In genomic region chr2:65153515-65153914, GRCh38 we compare ENCODE assay signal across 22 cellular contexts. TPM values are rescaled to one million over a fixed set of nuclear protein-coding genes. Genes with fewer than 3 reads are reported as not detected.
DNase-seq lines count a peak whose midpoint lies in the region; ATAC-seq, FAIRE-seq and TF ChIP-seq lines count a peak whose summit lies in the region.
"Had no signal": no experiment of that assay in that cellular context is flagged by ENCODE, and none has a peak within 500 bp of the region (broad histone marks: within the 10 kb centered on the region; RNA-seq: fewer than 3 reads in every experiment).

No MANE protein-coding gene starts in this region.

- no peak overlapping the region for H2BK20ac ChIP-seq in IMR-90 (ENCODE audit: low read depth, low read length)

- CTCF ChIA-PET in IMR-90 (lab: Yijun Ruan, JAX): no interaction called here

- H4K20me1 ChIP-seq in IMR-90 (ENCODE audit: insufficient read depth, low read length): no peaks in the 10 kb centered on the region

- no peak overlapping the region for H3K18ac ChIP-seq in IMR-90 (ENCODE audit: low read depth, low read length)

- H3K4me2 ChIP-seq in IMR-90 (ENCODE audit: low read depth, low read length): no peak overlapping the region
- H3K4me2 ChIP-seq: GM23338 had no signal

- POLR2A ChIA-PET in IMR-90 (lab: Charles Lee; ENCODE audit: unreplicated experiment): no interaction called here

- no peak overlapping the region for H3K9ac ChIP-seq in IMR-90 (ENCODE audit: low read depth, low read length)

- no peak overlapping the region for H3K56ac ChIP-seq in IMR-90 (ENCODE audit: extremely low read depth, insufficient read depth, low read length)

- dilution Hi-C loops in IMR-90 (cut with HindIII; ENCODE audit: low sequenced_read_pairs, unreplicated experiment): no loop called here

- no peak overlapping the region for H2BK120ac ChIP-seq in IMR-90 (ENCODE audit: low read depth, low read length)

- FAIRE-seq in bronchial epithelial cell (lab: Jason Lieb, UNC) (no peak), frontal cortex (lab: Jason Lieb, UNC) (no peak)
- FAIRE-seq: GM12891, GM18507 had no signal

- H3K4me3 ChIP-seq in IMR-90 (ENCODE audit: insufficient read depth, low read depth, low read length) (no peak overlapping the region), bronchial epithelial cell (ENCODE audit: low read depth, low read length) (no peak overlapping the region)
- H3K4me3 ChIP-seq: GM23338, SJCRH30 had no signal

- TF ChIP-seq POLR2A in IMR-90 (IDR thresholded peaks at IDR 0.05; ENCODE audit: low read depth, low read length): no peak

- H4K91ac ChIP-seq in IMR-90 (ENCODE audit: insufficient read depth, low read depth, low read length): no peak overlapping the region

- TF ChIP-seq CTCF in IMR-90 (conservative IDR thresholded peaks at IDR 0.05; ENCODE audit: low read depth, low read length): no peak
- TF ChIP-seq CTCF in bronchial epithelial cell (IDR thresholded peaks at IDR 0.05; ENCODE audit: insufficient read depth, low read length, severe bottlenecking): no peak

- no peak overlapping the region for H2AK5ac ChIP-seq in IMR-90 (ENCODE audit: low read depth, low read length)

- in situ Hi-C loops in IMR-90 (cut with MboI; ENCODE audit: low sequenced_read_pairs): loop anchor here (25.0 kb wide), 1 partner anchor 241 kb away; no protein-coding TSS in a partner anchor

- no peak overlapping the region for H3K14ac ChIP-seq in IMR-90 (replicated peaks; ENCODE audit: low read depth, low read length)

- WGBS in IMR-90 (ENCODE audit: extremely low coverage in 2 of 2, insufficient read length in 1 of 2), 2 experiments: 60% methylated on average over 1 of the region's 3 CpGs; no CpG with 5 or more reads in 1 of the 2 experiments

- TF ChIP-seq RAD21 in IMR-90 (IDR thresholded peaks at IDR 0.05; ENCODE audit: low read length): no peak

- no peak overlapping the region for H3K27ac ChIP-seq in IMR-90 (ENCODE audit: insufficient read depth, low read length)
- H3K27ac ChIP-seq: RWPE1, SJCRH30 had no signal

- no peaks in the 10 kb centered on the region for H3K79me1 ChIP-seq in IMR-90 (ENCODE audit: low read depth in 1 of 2, low read length in 2 of 2)

- H4K5ac ChIP-seq in IMR-90 (ENCODE audit: low read depth, low read length): no peak overlapping the region

- no peak overlapping the region for H4K8ac ChIP-seq in IMR-90 (ENCODE audit: low read depth in 2 of 2, low read length in 2 of 2)

- H3K4ac ChIP-seq in IMR-90 (ENCODE audit: low read depth, low read length): no peak overlapping the region

- H2AFZ ChIP-seq in IMR-90 (replicated peaks; ENCODE audit: low read length, poor library complexity): no peak overlapping the region
- H2AFZ ChIP-seq: GM23338 had no signal

- no peak overlapping the region for H2BK15ac ChIP-seq in IMR-90 (ENCODE audit: low read depth, low read length)

- no peak overlapping the region for H2BK5ac ChIP-seq in IMR-90 (ENCODE audit: low read depth, low read length, poor library complexity, severe bottlenecking)

- no peak overlapping the region for H3K23ac ChIP-seq in IMR-90 (ENCODE audit: low read depth, low read length)

- H3K27me3 ChIP-seq in IMR-90 (ENCODE audit: control insufficient read depth, insufficient read depth, low read length): peaks cover 3% of the 10 kb centered on the region; the same call in 1 of the 2 replicates
- H3K27me3 ChIP-seq in bronchial epithelial cell (ENCODE audit: control insufficient read depth, insufficient read depth, low read length): no peaks in the 10 kb centered on the region
- H3K27me3 ChIP-seq: SJCRH30 had no signal

- no TSS peak for BruUV-seq in IMR-90 (replicated peaks; lab: Mats Ljungman, UMichigan)

- no peaks in the 10 kb centered on the region for H3K4me1 ChIP-seq in IMR-90 (ENCODE audit: control insufficient read depth, insufficient read depth, low read length)

- no peaks in the 10 kb centered on the region for H3K9me1 ChIP-seq in IMR-90 (ENCODE audit: insufficient read depth, low read length)

- intact Hi-C loops in IMR-90 (cut with micrococcal nuclease): no loop called here

- H3K9me3 ChIP-seq in IMR-90 (ENCODE audit: control insufficient read depth, insufficient read depth, low read length): no peaks in the 10 kb centered on the region

- no peak overlapping the region for H2AK9ac ChIP-seq in IMR-90 (replicated peaks; ENCODE audit: low read depth, low read length, poor library complexity)

- H3K36me3 ChIP-seq in IMR-90 (ENCODE audit: control insufficient read depth, insufficient read depth, low read length) (no peaks in the 10 kb centered on the region), bronchial epithelial cell (ENCODE audit: control insufficient read depth, insufficient read depth, low read length) (no peaks in the 10 kb centered on the region)
- H3K36me3 ChIP-seq: SJCRH30 had no signal

- peak; percentile 48 for DNase-seq in ELR (ENCODE audit: low read depth)
- DNase-seq in IMR-90: peak; percentile 24
- peak; percentile 89 for DNase-seq in bronchial epithelial cell (ENCODE audit: low read depth)
- DNase-seq in kidney tubule cell (ENCODE audit: low spot score): peak; percentile 77
- no peak for DNase-seq in NCI-H2081 treated with DMSO at 0.1 percent for 48 hours (lab: John Stamatoyannopoulos, UW)
- DNase-seq in frontal cortex (ENCODE audit: low spot score in 2 of 2): no peak
- no peak for DNase-seq in NCI-H1105 treated with DMSO at 0.1 percent for 48 hours (lab: John Stamatoyannopoulos, UW)
- DNase-seq: Calu3; CD4-positive, CD25-positive, alpha-beta regulatory T cell; DND-41; GF-D8; MV-4-11; NCI-H1417 treated with DMSO at 0.1 percent for 48 hours; NCI-H1930; NCI-H2171; NCI-H446 treated with DMSO at 0.1 percent for 48 hours; NK-92 treated with Interleukin-12 subunit alpha and Interleukin-12 subunit beta, amount 100 ng/mL, for 24 hours; SJCRH30 had no signal

- ATAC-seq in IMR-90 (ENCODE audit: low read depth): no peak
- ATAC-seq: GM23338 had no signal

TF ChIP-seq in IMR-90, 13 proteins besides CTCF, POLR2A, EP300 and RAD21:
- TF ChIP-seq MAFK (IDR thresholded peaks at IDR 0.05; ENCODE audit: low read depth, low read length): no peak
- TF ChIP-seq RCOR1 (IDR thresholded peaks at IDR 0.05; ENCODE audit: insufficient replicate concordance, low read length): no peak
- TF ChIP-seq RFX5 (IDR thresholded peaks at IDR 0.05; ENCODE audit: low read depth, low read length): no peak
- TF ChIP-seq USF2 (IDR thresholded peaks at IDR 0.05; ENCODE audit: low read depth, low read length): no peak
- TF ChIP-seq BHLHE40 (IDR thresholded peaks at IDR 0.05; ENCODE audit: low read depth, low read length): no peak
- TF ChIP-seq CEBPB (IDR thresholded peaks at IDR 0.05; ENCODE audit: low read depth, low read length): no peak
- TF ChIP-seq SMC3 (IDR thresholded peaks at IDR 0.05; ENCODE audit: low read depth, low read length): no peak
- TF ChIP-seq MAZ (IDR thresholded peaks at IDR 0.05; ENCODE audit: borderline replicate concordance, low read depth, low read length): no peak

RNA-seq across cellular contexts. Expression of gene RAB1A, which starts 23.6 kb away (rescaled TPM):
- total RNA-seq in IMR-90 (2012; rRNA removed) (114 and 127 TPM in 2 replicates), bronchial epithelial cell (114 and 125 TPM in 2 replicates), frontal cortex (101 TPM)
- polyA plus RNA-seq in IMR-90 (2012; rRNA removed): 152 and 169 TPM in 2 replicates
- polyA plus RNA-seq in IMR-90 (2012; cell fraction: cytosol; rRNA removed): 44.4 and 46.8 TPM in 2 replicates
- 10.2 and 75.1 TPM in 2 replicates for polyA plus RNA-seq in IMR-90 (2012; cell fraction: nucleus; rRNA removed; ENCODE audit: low replicate concordance)

Comparison
In these comparisons a context has a peak if more than half of its experiments do, and no peak if none do; other contexts are left out.
1. DNase-seq: peak in ELR (single experiment), IMR-90 (single experiment), bronchial epithelial cell (single experiment) and kidney tubule cell (single experiment); none in NCI-H2081 treated with DMSO at 0.1 percent for 48 hours (single experiment), frontal cortex (0 of 2) and NCI-H1105 treated with DMSO at 0.1 percent for 48 hours (single experiment).